ENCODE assay signal across 10 cellular contexts in genomic region chr2:1745171-1746023, GRCh38. TPM values are rescaled to one million over a fixed set of nuclear protein-coding genes. Genes with fewer than 3 reads are reported as not detected.
DNase-seq lines count a peak whose midpoint lies in the region; ATAC-seq and TF ChIP-seq lines count a peak whose summit lies in the region.
"Had no signal": no experiment of that assay in that cellular context is flagged by ENCODE, and none has a peak within 500 bp of the region (broad histone marks: within the 10 kb centered on the region; RNA-seq: fewer than 3 reads in every experiment).

No MANE protein-coding gene starts in this region.

- peak overlapping the region; percentile 67 to 93 (median 72) for H3K4me3 ChIP-seq in esophagus muscularis mucosa

- TF ChIP-seq EP300 in esophagus muscularis mucosa (IDR thresholded peaks at IDR 0.05), result no peak

- ATAC-seq in Right ventricle myocardium inferior (no peak), omental fat pad (ENCODE audit: low FRiP score) (no peak)
- ATAC-seq: naive thymus-derived CD4-positive, alpha-beta T cell had no signal

- H3K9me3 Mint-ChIP-seq in nephron, result no peaks in the 10 kb centered on the region
- H3K9me3 Mint-ChIP-seq: central memory CD8-positive, alpha-beta T cell had no signal

- DNase-seq in cardiac septum (ENCODE audit: low spot score) (peak; percentile 74), Right ventricle myocardium inferior (ENCODE audit: missing footprints) (no peak), esophagus muscularis mucosa (ENCODE audit: extremely low spot score) (no peak), NAMALWA (ENCODE audit: low spot score) (no peak), foreskin melanocyte (no peak), NCI-H2107 (lab: John Stamatoyannopoulos, UW) (no peak), omental fat pad (ENCODE audit: low spot score) (no peak)
- DNase-seq: naive thymus-derived CD4-positive, alpha-beta T cell had no signal

- intact Hi-C loops in cardiac septum (cut with DNase I), result no loop called here
- intact Hi-C loops in Right ventricle myocardium inferior (cut with DNase I), result loop anchor here (2.0 to 5.0 kb wide), 2 partner anchors 93 to 153 kb away; no protein-coding TSS in a partner anchor
- intact Hi-C loops in esophagus muscularis mucosa (cut with DNase I), result loop anchor here (2.0 kb wide), 1 partner anchor 153 kb away; no protein-coding TSS in a partner anchor

- H3K27ac Mint-ChIP-seq in nephron, result peak overlapping the region; percentile 19 to 97 (median 87)

- no peaks in the 10 kb centered on the region for H3K36me3 ChIP-seq in esophagus muscularis mucosa

- peaks cover 20% of the 10 kb centered on the region for H3K27me3 Mint-ChIP-seq in nephron (ENCODE audit: low read depth)

- H3K9me3 ChIP-seq in esophagus muscularis mucosa, result no peaks in the 10 kb centered on the region

- H3K4me1 Mint-ChIP-seq in nephron, result peaks cover 35% of the 10 kb centered on the region
- H3K4me1 Mint-ChIP-seq: central memory CD8-positive, alpha-beta T cell had no signal

- peaks cover 0 to 12% (median 0%) of the 10 kb centered on the region in 4 donors for H3K27me3 ChIP-seq in esophagus muscularis mucosa

- peak overlapping the region; percentile 90 to 96 (median 92) for H3K4me3 Mint-ChIP-seq in nephron
- H3K4me3 Mint-ChIP-seq: central memory CD8-positive, alpha-beta T cell had no signal

- TF ChIP-seq CTCF in esophagus muscularis mucosa (IDR thresholded peaks at IDR 0.05) (no peak), nephron (IDR thresholded peaks at IDR 0.05; ENCODE audit: unreplicated experiment in 3 of 3) (no peak), omental fat pad (IDR thresholded peaks at IDR 0.05) (no peak)

- peak overlapping the region; percentile 93 to 100 (median 97) for H3K27ac ChIP-seq in esophagus muscularis mucosa (replicated peaks in 1 of 4)

- peaks cover 18 to 44% (median 40%) of the 10 kb centered on the region in 4 donors for H3K4me1 ChIP-seq in esophagus muscularis mucosa

- WGBS in esophagus muscularis mucosa, result 52% methylated on average over 25 of the region's 26 CpGs

- TF ChIP-seq POLR2A in esophagus muscularis mucosa (IDR thresholded peaks at IDR 0.05; ENCODE audit: low read depth), result no peak

- peaks cover 22% of the 10 kb centered on the region for H3K36me3 Mint-ChIP-seq in nephron (ENCODE audit: low read depth)

RNA-seq across cellular contexts. Expression of gene PXDN, which starts 1.1 kb away (rescaled TPM):
- 27.5 TPM for total RNA-seq in cardiac septum
- total RNA-seq in Right ventricle myocardium inferior, result 19.7 TPM
- total RNA-seq in esophagus muscularis mucosa, result 10 to 100 TPM; 19.9 to 81.6 (median 50.1) TPM
- 100 to 1,000 TPM in 2 of 4 donors, 10 to 100 TPM in 2; 81.2 to 228 (median 112) TPM for total RNA-seq in omental fat pad
